Comparison of ENCODE assay signal across 1 cellular context in the genomic region with DNA sequence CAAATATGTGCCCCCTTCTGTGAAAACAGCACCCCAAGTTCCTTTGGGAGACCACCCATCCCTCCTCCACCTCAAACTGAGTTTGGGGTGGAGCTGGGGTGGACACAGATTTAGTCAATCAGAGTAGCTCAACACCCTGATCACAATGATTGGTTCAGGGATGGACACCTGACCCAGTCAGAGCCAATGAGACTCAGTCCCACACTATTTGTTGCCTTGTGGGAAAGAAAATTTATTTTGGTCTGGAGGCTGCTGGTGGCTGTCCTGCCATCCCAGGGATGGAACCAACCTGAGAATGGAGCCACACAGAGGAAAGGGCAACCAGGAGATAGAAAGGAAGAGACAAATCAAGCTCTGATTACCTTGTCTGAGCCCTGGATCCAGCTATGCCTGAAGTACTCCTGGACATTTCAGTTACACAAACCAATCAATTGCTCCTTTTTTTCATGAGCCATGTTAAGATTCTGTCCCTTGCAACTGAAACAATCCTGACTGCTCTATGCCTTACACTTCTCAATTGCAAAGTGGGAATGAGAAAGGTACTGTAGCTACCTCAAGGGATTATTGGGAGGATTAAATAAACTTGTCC.
TF ChIP-seq lines count a peak whose summit lies in the region.

No MANE protein-coding gene starts in this region.

TF ChIP-seq in HepG2, 621 proteins besides CTCF, POLR2A, EP300 and RAD21:
- TF ChIP-seq ZMYM3 (CRISPR knock-in tag; IDR thresholded peaks at IDR 0.05) (peak; percentile 31; the same call in 1 of the 2 replicates), BRCA1 (CRISPR knock-in tag; IDR thresholded peaks at IDR 0.05) (no peak), ZBTB1 (CRISPR knock-in tag; IDR thresholded peaks at IDR 0.05; ENCODE audit: borderline replicate concordance) (no peak), NFYC (CRISPR knock-in tag; IDR thresholded peaks at IDR 0.05) (peak; percentile 48; the same call in 1 of the 2 replicates), ZNF329 (CRISPR knock-in tag; IDR thresholded peaks at IDR 0.05; ENCODE audit: low read depth) (peak; percentile 99), YY1 (IDR thresholded peaks at IDR 0.05; ENCODE audit: insufficient read depth, insufficient replicate concordance, low read depth, low read length) (no peak), NFYB (CRISPR knock-in tag; IDR thresholded peaks at IDR 0.05) (peak; percentile 56)
- TF ChIP-seq, protein P1, sequence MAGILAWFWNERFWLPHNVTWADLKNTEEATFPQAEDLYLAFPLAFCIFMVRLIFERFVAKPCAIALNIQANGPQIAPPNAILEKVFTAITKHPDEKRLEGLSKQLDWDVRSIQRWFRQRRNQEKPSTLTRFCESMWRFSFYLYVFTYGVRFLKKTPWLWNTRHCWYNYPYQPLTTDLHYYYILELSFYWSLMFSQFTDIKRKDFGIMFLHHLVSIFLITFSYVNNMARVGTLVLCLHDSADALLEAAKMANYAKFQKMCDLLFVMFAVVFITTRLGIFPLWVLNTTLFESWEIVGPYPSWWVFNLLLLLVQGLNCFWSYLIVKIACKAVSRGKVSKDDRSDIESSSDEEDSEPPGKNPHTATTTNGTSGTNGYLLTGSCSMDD (CRISPR knock-in tag; IDR thresholded peaks at IDR 0.05): no peak
